In genomic region chr11:70887428-70887827, GRCh38 we compare ENCODE assay signal across 22 cellular contexts.
"Had no signal": no experiment of that assay in that cellular context is flagged by ENCODE, and none has a peak within 500 bp of the region (broad histone marks: within the 10 kb centered on the region; RNA-seq: fewer than 3 reads in every experiment).

No MANE protein-coding gene starts in this region.

- H3K4me3 Mint-ChIP-seq: activated CD8-positive, alpha-beta T cell treated with anti-CD3 and anti-CD28 coated beads, Interleukin-2, amount 10 ng/mL, durations not matched to agents 7 days and 5 days; activated naive CD4-positive, alpha-beta T cell treated with anti-CD3 and anti-CD28 coated beads, Interleukin-2, amount 50 U/mL, for 24 hours; activated T-helper 1 cell treated with anti-CD3 and anti-CD28 coated beads, Interleukin-12 subunit alpha, Interleukin-12 subunit beta, Interleukin-2, Interleukin-4 antibody, amounts not matched to agents 30 ng/mL and 10 ng/mL and 1 ng/mL, durations not matched to agents 14 hours and 24 hours and 36 hours; dendritic cell treated with granulocyte-macrophage colony-stimulating factor and Interleukin-4, amounts not matched to agents 40 ng/mL and 50 ng/mL, for 4 days; immature natural killer cell; mesothelial cell of epicardium; naive thymus-derived CD8-positive, alpha-beta T cell; T-cell had no signal

- ATAC-seq: activated CD8-positive, alpha-beta T cell treated with anti-CD3 and anti-CD28 coated beads, Interleukin-2, amount 10 ng/mL, durations not matched to agents 7 days and 5 days; body of pancreas; foreskin keratinocyte; naive thymus-derived CD8-positive, alpha-beta T cell; right lobe of liver; T-cell had no signal

- H3K27me3 Mint-ChIP-seq: activated naive CD4-positive, alpha-beta T cell treated with anti-CD3 and anti-CD28 coated beads, Interleukin-2, amount 50 U/mL, for 24 hours had no signal

- H3K36me3 Mint-ChIP-seq: activated naive CD4-positive, alpha-beta T cell treated with anti-CD3 and anti-CD28 coated beads, Interleukin-2, amount 50 U/mL, for 24 hours; immature natural killer cell; mesothelial cell of epicardium; naive thymus-derived CD8-positive, alpha-beta T cell; T-cell had no signal

- DNase-seq: activated CD4-positive, alpha-beta T cell treated with anti-CD3 and anti-CD28 coated beads for 1 hour; activated CD4-positive, alpha-beta T cell treated with anti-CD3 and anti-CD28 coated beads, Interleukin-2, amount 50 U/mL, for 1 hour; activated CD8-positive, alpha-beta T cell treated with anti-CD3 and anti-CD28 coated beads, Interleukin-2, amount 10 ng/mL, durations not matched to agents 7 days and 5 days; activated gamma-delta T cell treated with Interleukin-2 at 50 U/mL for 16 hours; body of pancreas; effector CD8-positive, alpha-beta T cell; foreskin keratinocyte; immature natural killer cell; left ventricle myocardium inferior; mammary epithelial cell; naive thymus-derived CD8-positive, alpha-beta T cell; right lobe of liver; stimulated activated CD4-positive, alpha-beta T cell treated with anti-CD3 and anti-CD28 coated beads, Interleukin-1b, Interleukin-23, amount 100 ng/mL, for 48 hours; T-cell; testis; upper lobe of left lung had no signal

- H3K9me3 Mint-ChIP-seq: activated naive CD4-positive, alpha-beta T cell treated with anti-CD3 and anti-CD28 coated beads, Interleukin-2, amount 50 U/mL, for 24 hours; activated T-helper 1 cell treated with anti-CD3 and anti-CD28 coated beads, Interleukin-12 subunit alpha, Interleukin-12 subunit beta, Interleukin-2, Interleukin-4 antibody, amounts not matched to agents 30 ng/mL and 10 ng/mL and 1 ng/mL, durations not matched to agents 14 hours and 24 hours and 36 hours; immature natural killer cell; mesothelial cell of epicardium; T-cell had no signal

- H3K36me3 ChIP-seq: left ventricle myocardium inferior, right lobe of liver, upper lobe of left lung had no signal

- H3K4me3 ChIP-seq: body of pancreas, left ventricle myocardium inferior, right lobe of liver, skin epidermis, testis, upper lobe of left lung had no signal

- H3K27ac Mint-ChIP-seq: activated CD8-positive, alpha-beta T cell treated with anti-CD3 and anti-CD28 coated beads, Interleukin-2, amount 10 ng/mL, durations not matched to agents 7 days and 5 days; activated naive CD4-positive, alpha-beta T cell treated with anti-CD3 and anti-CD28 coated beads, Interleukin-2, amount 50 U/mL, for 24 hours; activated T-helper 1 cell treated with anti-CD3 and anti-CD28 coated beads, Interleukin-12 subunit alpha, Interleukin-12 subunit beta, Interleukin-2, Interleukin-4 antibody, amounts not matched to agents 30 ng/mL and 10 ng/mL and 1 ng/mL, durations not matched to agents 14 hours and 24 hours and 36 hours; dendritic cell treated with granulocyte-macrophage colony-stimulating factor and Interleukin-4, amounts not matched to agents 40 ng/mL and 50 ng/mL, for 4 days; immature natural killer cell; mesothelial cell of epicardium; naive thymus-derived CD8-positive, alpha-beta T cell; T-cell had no signal

- H3K27me3 ChIP-seq: body of pancreas, foreskin keratinocyte, right lobe of liver, testis, upper lobe of left lung had no signal

- H3K9me3 ChIP-seq: body of pancreas, left ventricle myocardium inferior, right lobe of liver, testis, upper lobe of left lung had no signal

- H3K4me1 Mint-ChIP-seq: activated naive CD4-positive, alpha-beta T cell treated with anti-CD3 and anti-CD28 coated beads, Interleukin-2, amount 50 U/mL, for 24 hours; immature natural killer cell; mesothelial cell of epicardium; naive thymus-derived CD8-positive, alpha-beta T cell; T-cell had no signal

- H3K27ac ChIP-seq: body of pancreas, foreskin keratinocyte, left ventricle myocardium inferior, parathyroid adenoma, right lobe of liver, skin epidermis, testis, upper lobe of left lung had no signal

- H3K4me1 ChIP-seq: foreskin keratinocyte, left ventricle myocardium inferior, parathyroid adenoma, right lobe of liver, upper lobe of left lung had no signal
